In genomic region chr7:91264083-91264923, GRCh38 we compare ENCODE assay signal across 8 cellular contexts. TPM values are rescaled to one million over a fixed set of nuclear protein-coding genes. Genes with fewer than 3 reads are reported as not detected.
A peak's percentile ranks its signal among the peaks of the same experiment; 100 is the strongest.
DNase-seq lines count a peak whose midpoint lies in the region; ATAC-seq, FAIRE-seq and TF ChIP-seq lines count a peak whose summit lies in the region.

TSS of gene FZD1 (plus strand) at chr7:91264433. CDS start at chr7:91264881, 448 bp downstream.

- H3K36me3 Mint-ChIP-seq in T-helper 1 cell treated with Interleukin-12 subunit alpha and Interleukin-12 subunit beta and Interleukin-4 antibody, amounts not matched to agents 30 μg/mL and 1 μg/mL, for 36 hours (ENCODE audit: low read depth) = no peaks in the 10 kb centered on the region

- H3K4me3 ChIP-seq in A673 (ENCODE audit: low read depth, low read length, poor library complexity, severe bottlenecking) (peak within 1 kb of the TSS; percentile 92), small intestine (ENCODE audit: low read depth in 1 of 2, low read length in 2 of 2) (peak within 1 kb of the TSS; percentile 72 to 74)

- H3K4me1 Mint-ChIP-seq in T-helper 1 cell treated with Interleukin-12 subunit alpha and Interleukin-12 subunit beta and Interleukin-4 antibody, amounts not matched to agents 30 μg/mL and 1 μg/mL, for 36 hours (ENCODE audit: low read depth) = peaks cover 7% of the 10 kb centered on the region

- peaks cover 21% of the 10 kb centered on the region for H3K4me1 ChIP-seq in A673 (ENCODE audit: insufficient read depth, low read length, poor library complexity, severe bottlenecking)
- peaks cover 0 to 9% of the 10 kb centered on the region in 2 donors for H3K4me1 ChIP-seq in small intestine (ENCODE audit: control insufficient read depth in 2 of 2, insufficient read depth in 1 of 2, low read depth in 1 of 2, low read length in 1 of 2)

- no peak for FAIRE-seq in small intestine (lab: Jason Lieb, UNC)

- H3K9me3 ChIP-seq in A673 (ENCODE audit: low read depth, low read length, poor library complexity, severe bottlenecking) (no peaks in the 10 kb centered on the region), small intestine (ENCODE audit: control insufficient read depth, low read depth) (no peaks in the 10 kb centered on the region)

- H3K27me3 Mint-ChIP-seq in T-helper 1 cell treated with Interleukin-12 subunit alpha and Interleukin-12 subunit beta and Interleukin-4 antibody, amounts not matched to agents 30 μg/mL and 1 μg/mL, for 36 hours (ENCODE audit: low read depth) = peaks cover 58% of the 10 kb centered on the region

- WGBS in small intestine, 3 donors = 0% methylated on average over 56 to 89 of the region's 89 CpGs

- peak within 1 kb of the TSS; percentile 91 for H3K4me3 Mint-ChIP-seq in T-helper 1 cell treated with Interleukin-12 subunit alpha and Interleukin-12 subunit beta and Interleukin-4 antibody, amounts not matched to agents 30 μg/mL and 1 μg/mL, for 36 hours

- H3K27ac Mint-ChIP-seq in T-helper 1 cell treated with Interleukin-12 subunit alpha and Interleukin-12 subunit beta and Interleukin-4 antibody, amounts not matched to agents 30 μg/mL and 1 μg/mL, for 36 hours = peak within 1 kb of the TSS; percentile 45

- DNase-seq in A673 (ENCODE audit: low spot score) (peak; percentile 100), NCI-H1694 (lab: John Stamatoyannopoulos, UW) (peak; percentile 95), cerebellar nuclear complex (lab: John Stamatoyannopoulos, UW) (peak; percentile 86 to 91), iris pigment epithelial cell (ENCODE audit: low read depth) (peak; percentile 99), small intestine (peak; percentile 98)

- H3K36me3 ChIP-seq in A673 (ENCODE audit: insufficient read depth, low read length, poor library complexity, severe bottlenecking) (peaks cover 28% of the 10 kb centered on the region), small intestine (ENCODE audit: control insufficient read depth in 2 of 2, insufficient read depth in 2 of 2, low read length in 2 of 2) (no peaks in the 10 kb centered on the region)

- CTCF ChIA-PET in A673 (lab: Charles Lee) = interaction anchor here (1.0 to 1.1 kb wide), 2 partner anchors 60 to 175 kb away, joined by 4 read pairs; no protein-coding TSS in a partner anchor

- POLR2A ChIA-PET in A673 (lab: Charles Lee; ENCODE audit: low non-redundant PET) = no interaction called here

- ATAC-seq in GM18517 (IDR thresholded peaks at IDR 0.05; ENCODE audit: unreplicated experiment) (peak; percentile 90), HG02973 (IDR thresholded peaks at IDR 0.05; ENCODE audit: unreplicated experiment) (peak; percentile 95)

- peak within 1 kb of the TSS; percentile 97 for H3K27ac ChIP-seq in A673 (ENCODE audit: low read depth, low read length, poor library complexity, severe bottlenecking)
- peak within 1 kb of the TSS; percentile 93 for H3K27ac ChIP-seq in small intestine (ENCODE audit: low read depth in 1 of 2, low read length in 1 of 2)

- no peak for TF ChIP-seq CTCF in A673 (conservative IDR thresholded peaks at IDR 0.05; ENCODE audit: low read depth, low read length)

- H3K9me3 Mint-ChIP-seq in T-helper 1 cell treated with Interleukin-12 subunit alpha and Interleukin-12 subunit beta and Interleukin-4 antibody, amounts not matched to agents 30 μg/mL and 1 μg/mL, for 36 hours = no peaks in the 10 kb centered on the region

- intact Hi-C loops in A673 (cut with micrococcal nuclease; ENCODE audit: unreplicated experiment) = loop anchor here (2.0 to 5.0 kb wide), 3 partner anchors 174 to 518 kb away; no protein-coding TSS in a partner anchor

- H3K27me3 ChIP-seq in A673 (replicated peaks; ENCODE audit: insufficient read depth, low read depth, low read length, poor library complexity) = no peaks in the 10 kb centered on the region
- H3K27me3 ChIP-seq in small intestine (ENCODE audit: control insufficient read depth in 2 of 2, insufficient read depth in 2 of 2, low read length in 2 of 2) = peaks cover 0 to 3% of the 10 kb centered on the region in 2 donors

- no TSS peak for BruUV-seq in A673 (replicated peaks; lab: Mats Ljungman, UMichigan)

RNA-seq across cellular contexts. Expression of gene FZD1, which starts in this region (rescaled TPM):
- total RNA-seq in A673 (2021) = 47.6 and 49.9 TPM in 2 replicates
- 1 to 10 TPM; 1.8 to 4.9 (median 1.9) TPM for polyA plus RNA-seq in small intestine

Comparison
In these comparisons a context has a peak if more than half of its experiments do, and no peak if none do; other contexts are left out.
1. Peak in every context shown above with its lines: DNase-seq, ATAC-seq, H3K4me3 ChIP-seq and H3K27ac ChIP-seq.